In genomic region chr6:2037230-2037926, GRCh38 we compare ENCODE assay signal across 12 cellular contexts.
DNase-seq lines count a peak whose midpoint lies in the region; FAIRE-seq and TF ChIP-seq lines count a peak whose summit lies in the region.
"Had no signal": no experiment of that assay in that cellular context is flagged by ENCODE, and none has a peak within 500 bp of the region (broad histone marks: within the 10 kb centered on the region; RNA-seq: fewer than 3 reads in every experiment).

No MANE protein-coding gene starts in this region.

- H3K9me3 Mint-ChIP-seq in nephron = no peaks in the 10 kb centered on the region
- H3K9me3 Mint-ChIP-seq in activated naive CD8-positive, alpha-beta T cell treated with anti-CD3 and anti-CD28 coated beads for 36 hours = no peaks in the 10 kb centered on the region

- H4K5ac ChIP-seq in H1 (ENCODE audit: insufficient read length, low read depth, low read length) = no peak overlapping the region

- H3K23ac ChIP-seq in H1 (ENCODE audit: insufficient read length) = no peak overlapping the region

- H3K18ac ChIP-seq in H1 (ENCODE audit: extremely low read depth, low read length) = no peak overlapping the region

- no peak overlapping the region for H2BK5ac ChIP-seq in H1 (ENCODE audit: low read depth, low read length)

- DNase-seq in DMS53 (lab: John Stamatoyannopoulos, UW) (peak; percentile 29), DMS53 treated with DMSO at 0.1 percent for 48 hours (lab: John Stamatoyannopoulos, UW; ENCODE audit: unreplicated experiment) (no peak), OCI-M1 (lab: John Stamatoyannopoulos, UW) (peak; percentile 24), H1 (ENCODE audit: low read depth in 1 of 2, low spot score in 2 of 2) (no peak), C1 segment of cervical spinal cord (lab: John Stamatoyannopoulos, UW) (no peak), COLO829 (ENCODE audit: low spot score) (no peak)
- no peak for DNase-seq in activated naive CD8-positive, alpha-beta T cell treated with anti-CD3 and anti-CD28 coated beads for 36 hours
- DNase-seq: NCI-H2171 had no signal

- no peak overlapping the region for H4K91ac ChIP-seq in H1 (replicated peaks; ENCODE audit: insufficient read length, low read length)

- peaks cover 10% of the 10 kb centered on the region for H3K27me3 Mint-ChIP-seq in nephron (ENCODE audit: low read depth)
- H3K27me3 Mint-ChIP-seq in activated naive CD8-positive, alpha-beta T cell treated with anti-CD3 and anti-CD28 coated beads for 36 hours = peaks cover 5% of the 10 kb centered on the region

- no peak overlapping the region for H3K4me2 ChIP-seq in H1 (ENCODE audit: insufficient read depth in 1 of 2, low read depth in 2 of 2, low read length in 2 of 2)

- peaks cover 31% of the 10 kb centered on the region for H3K4me1 Mint-ChIP-seq in nephron
- peaks cover 22% of the 10 kb centered on the region for H3K4me1 Mint-ChIP-seq in activated naive CD8-positive, alpha-beta T cell treated with anti-CD3 and anti-CD28 coated beads for 36 hours

- TF ChIP-seq POLR2A in H1 (IDR thresholded peaks at IDR 0.05; ENCODE audit: control extremely low read depth in 1 of 2, low read depth in 2 of 2, low read length in 2 of 2) = no peak

- CTCF ChIA-PET in H1 (lab: Charles Lee; ENCODE audit: partially characterized antibody) = interaction anchor here (0.6 to 2.5 kb wide), 6 partner anchors 9 to 420 kb away, joined by 3 to 14 read pairs (median 3); no protein-coding TSS in a partner anchor

- no peaks in the 10 kb centered on the region for H3K27me3 ChIP-seq in H1 (replicated peaks in 1 of 4; ENCODE audit: control insufficient read depth in 3 of 4, extremely low read depth in 1 of 4, insufficient read depth in 3 of 4, low read length in 3 of 4)
- H3K27me3 ChIP-seq: transverse colon had no signal

- H2AK5ac ChIP-seq in H1 (ENCODE audit: low read depth, low read length) = no peak overlapping the region

- H2AFZ ChIP-seq in H1 (ENCODE audit: low read length) = no peak overlapping the region

- FAIRE-seq in H1 (lab: Jason Lieb, UNC) = peak; percentile 48

- WGBS in H1 (ENCODE audit: extremely low coverage in 1 of 2, insufficient coverage in 1 of 2, insufficient read length in 1 of 2, insufficient replicate concordance in 2 of 2, low coverage in 1 of 2, low lambda C conversion rate in 2 of 2, missing lambda C conversion rate in 1 of 2), 2 experiments = 88% methylated on average over 10 of the region's 10 CpGs; no CpG with 5 or more reads in 1 of the 2 experiments

- H2BK12ac ChIP-seq in H1 (ENCODE audit: low read depth, low read length) = no peak overlapping the region

- peak; percentile 68 to 72 for TF ChIP-seq RAD21 in H1 (IDR thresholded peaks at IDR 0.05 in 1 of 2, conservative IDR thresholded peaks at IDR 0.05 in 1 of 2; ENCODE audit: low read depth in 2 of 2, low read length in 2 of 2)

- no peak overlapping the region for H3K56ac ChIP-seq in H1 (replicated peaks; ENCODE audit: insufficient read length, low read depth, low read length)

- H3K14ac ChIP-seq in H1 (ENCODE audit: insufficient read length) = no peak overlapping the region

- H3K23me2 ChIP-seq in H1 (ENCODE audit: low read depth, low read length) = no peaks in the 10 kb centered on the region

- no peaks in the 10 kb centered on the region for H3K79me2 ChIP-seq in H1 (ENCODE audit: control insufficient read depth in 1 of 2, insufficient read depth in 2 of 2, low read length in 2 of 2)

- no peak overlapping the region for H2BK15ac ChIP-seq in H1 (ENCODE audit: low read length)

- POLR2A ChIA-PET in H1 (lab: Charles Lee; ENCODE audit: partially characterized antibody) = no interaction called here

- no peak overlapping the region for H3K4ac ChIP-seq in H1 (replicated peaks; ENCODE audit: insufficient read length, low read depth, low read length)

- no peak overlapping the region for H3K9ac ChIP-seq in H1 (replicated peaks in 1 of 4; ENCODE audit: extremely low read depth in 1 of 4, low read depth in 3 of 4, low read length in 3 of 4)

- H3K27ac Mint-ChIP-seq in nephron = peak overlapping the region in 2 of 3 experiments; percentile 22 to 34
- no peak overlapping the region for H3K27ac Mint-ChIP-seq in activated naive CD8-positive, alpha-beta T cell treated with anti-CD3 and anti-CD28 coated beads for 36 hours

- H3K4me1 ChIP-seq in H1 (replicated peaks in 1 of 4; ENCODE audit: control insufficient read depth in 3 of 4, insufficient read depth in 4 of 4, low read length in 3 of 4) = no peaks in the 10 kb centered on the region
- H3K4me1 ChIP-seq: transverse colon had no signal

- no peak for TF ChIP-seq EP300 in H1 (IDR thresholded peaks at IDR 0.05; ENCODE audit: borderline replicate concordance in 1 of 2, low read depth in 2 of 2, low read length in 2 of 2)

- H2BK120ac ChIP-seq in H1 (replicated peaks; ENCODE audit: low read depth, low read length) = no peak overlapping the region

- H3K36me3 ChIP-seq in H1 (ENCODE audit: control insufficient read depth in 2 of 4, insufficient read depth in 4 of 4, low read length in 3 of 4) = no peaks in the 10 kb centered on the region

- no peaks in the 10 kb centered on the region for H3K79me1 ChIP-seq in H1 (ENCODE audit: low read depth, low read length)

- H3K36me3 Mint-ChIP-seq in nephron (ENCODE audit: low read depth) = no peaks in the 10 kb centered on the region
- H3K36me3 Mint-ChIP-seq in activated naive CD8-positive, alpha-beta T cell treated with anti-CD3 and anti-CD28 coated beads for 36 hours = peaks cover 2% of the 10 kb centered on the region

- peaks cover 0 to 3% of the 10 kb centered on the region in 2 experiments for H4K20me1 ChIP-seq in H1 (replicated peaks in 1 of 2; ENCODE audit: control insufficient read depth in 1 of 2, insufficient read depth in 2 of 2, low read length in 2 of 2)

- H4K8ac ChIP-seq in H1 (ENCODE audit: extremely low read depth, insufficient read depth, low read length) = no peak overlapping the region

- no peak overlapping the region for H3K27ac ChIP-seq in H1 (ENCODE audit: low read depth, low read length)
- H3K27ac ChIP-seq: 22Rv1, transverse colon had no signal

- H3K4me3 Mint-ChIP-seq in nephron = no peak overlapping the region
- H3K4me3 Mint-ChIP-seq in activated naive CD8-positive, alpha-beta T cell treated with anti-CD3 and anti-CD28 coated beads for 36 hours = no peak overlapping the region
- H3K4me3 Mint-ChIP-seq: activated CD8-positive, alpha-beta memory T cell treated with anti-CD3 and anti-CD28 coated beads, Interleukin-2, amount 10 ng/mL, durations not matched to agents 7 days and 5 days had no signal

- H3K4me3 ChIP-seq in H1 (ENCODE audit: extremely low read depth in 1 of 4, insufficient read depth in 2 of 4, low read depth in 3 of 4, low read length in 4 of 4) = no peak overlapping the region
- H3K4me3 ChIP-seq: transverse colon had no signal

- no peak overlapping the region for H2BK20ac ChIP-seq in H1 (ENCODE audit: low read length)

- TF ChIP-seq CTCF in H1 (IDR thresholded peaks at IDR 0.05; ENCODE audit: control extremely low read depth in 1 of 3, insufficient read depth in 1 of 3, low read depth in 1 of 3, low read length in 3 of 3) (peak in 2 of 3 experiments; percentile 33 to 44; a peak in 2 of 4 replicates), nephron (IDR thresholded peaks at IDR 0.05; ENCODE audit: unreplicated experiment in 3 of 3) (peak; percentile 39 to 62 (median 50))

- H3K9me3 ChIP-seq in H1 (ENCODE audit: insufficient read depth in 2 of 2, low read depth in 1 of 2, low read length in 1 of 2) = no peaks in the 10 kb centered on the region
- H3K9me3 ChIP-seq: transverse colon had no signal

TF ChIP-seq in H1, 55 proteins besides CTCF, POLR2A, EP300 and RAD21:
- no peak for TF ChIP-seq HDAC6 (IDR thresholded peaks at IDR 0.05; ENCODE audit: low read depth, low read length)
- TF ChIP-seq SP4 (IDR thresholded peaks at IDR 0.05; ENCODE audit: low read length) = no peak
- TF ChIP-seq HDAC2 (IDR thresholded peaks at IDR 0.05; ENCODE audit: borderline replicate concordance in 1 of 2, low read depth in 2 of 2, low read length in 2 of 2) = no peak
- no peak for TF ChIP-seq POLR2AphosphoS5 (IDR thresholded peaks at IDR 0.05; ENCODE audit: low read depth, low read length)
- no peak for TF ChIP-seq CHD1 (IDR thresholded peaks at IDR 0.05; ENCODE audit: low read depth, low read length)
- no peak for TF ChIP-seq RFX5 (IDR thresholded peaks at IDR 0.05; ENCODE audit: borderline replicate concordance, low read depth, low read length)
- no peak for TF ChIP-seq NANOG (IDR thresholded peaks at IDR 0.05; ENCODE audit: insufficient read depth, low read depth, low read length, poor library complexity, severe bottlenecking)
- no peak for TF ChIP-seq MAX (IDR thresholded peaks at IDR 0.05)
- TF ChIP-seq CBX8 (IDR thresholded peaks at IDR 0.05; ENCODE audit: borderline replicate concordance, low read depth, low read length) = no peak
- no peak for TF ChIP-seq FOSL1 (IDR thresholded peaks at IDR 0.05; ENCODE audit: insufficient read depth, low read depth, low read length)
- no peak for TF ChIP-seq KDM5A (IDR thresholded peaks at IDR 0.05; ENCODE audit: low read length)

Comparison
In these comparisons a context has a peak if more than half of its experiments do, and no peak if none do; other contexts are left out.
1. DNase-seq: peak in DMS53 (single experiment) and OCI-M1 (single experiment); none in DMS53 treated with DMSO at 0.1 percent for 48 hours (single experiment), H1 (0 of 2), C1 segment of cervical spinal cord (0 of 14), COLO829 (single experiment) and activated naive CD8-positive, alpha-beta T cell treated with anti-CD3 and anti-CD28 coated beads for 36 hours (single experiment).